Comparison of ENCODE assay signal across 13 cellular contexts in genomic region chr1:31755850-31756492, GRCh38. TPM values are rescaled to one million over a fixed set of nuclear protein-coding genes. Genes with fewer than 3 reads are reported as not detected.
"Had no signal": no experiment of that assay in that cellular context is flagged by ENCODE, and none has a peak within 500 bp of the region (broad histone marks: within the 10 kb centered on the region; RNA-seq: fewer than 3 reads in every experiment).

No MANE protein-coding gene starts in this region.

- H3K27ac Mint-ChIP-seq: activated naive CD8-positive, alpha-beta T cell treated with anti-CD3 and anti-CD28 coated beads, Interleukin-2, amount 10 ng/mL, durations not matched to agents 7 days and 5 days; activated T-helper 1 cell treated with anti-CD3 and anti-CD28 coated beads, Interleukin-12 subunit alpha, Interleukin-12 subunit beta, Interleukin-2, Interleukin-4 antibody, amounts not matched to agents 30 ng/mL and 10 ng/mL and 1 ng/mL, durations not matched to agents 14 hours and 24 hours and 36 hours; naive thymus-derived CD4-positive, alpha-beta T cell; T-helper 2 cell treated with Interferon-gamma antibody and Interleukin-4, amounts not matched to agents 5 μg/mL and 100 μg/mL, for 36 hours; type B pancreatic cell had no signal

- H3K9me3 Mint-ChIP-seq: activated naive CD8-positive, alpha-beta T cell treated with anti-CD3 and anti-CD28 coated beads, Interleukin-2, amount 10 ng/mL, durations not matched to agents 7 days and 5 days; activated T-helper 1 cell treated with anti-CD3 and anti-CD28 coated beads, Interleukin-12 subunit alpha, Interleukin-12 subunit beta, Interleukin-2, Interleukin-4 antibody, amounts not matched to agents 30 ng/mL and 10 ng/mL and 1 ng/mL, durations not matched to agents 14 hours and 24 hours and 36 hours; T-helper 2 cell treated with Interferon-gamma antibody and Interleukin-4, amounts not matched to agents 5 μg/mL and 100 μg/mL, for 36 hours; type B pancreatic cell had no signal

- DNase-seq: activated CD4-positive, alpha-beta T cell treated with anti-CD3 and anti-CD28 coated beads, Interleukin-2, amount 50 U/mL, for 1 hour; activated naive CD8-positive, alpha-beta T cell treated with anti-CD3 and anti-CD28 coated beads, Interleukin-2, amount 10 ng/mL, durations not matched to agents 7 days and 5 days; mammary epithelial cell; naive thymus-derived CD4-positive, alpha-beta T cell; small intestine; stimulated activated CD4-positive, alpha-beta T cell treated with anti-CD3 and anti-CD28 coated beads, Interleukin-4, amount 100 ng/mL, for 24 hours; stimulated activated naive CD4-positive, alpha-beta T cell had no signal

- H3K27ac ChIP-seq: esophagus muscularis mucosa, neutrophil had no signal

- H3K4me3 Mint-ChIP-seq: activated naive CD8-positive, alpha-beta T cell treated with anti-CD3 and anti-CD28 coated beads, Interleukin-2, amount 10 ng/mL, durations not matched to agents 7 days and 5 days; activated T-helper 1 cell treated with anti-CD3 and anti-CD28 coated beads, Interleukin-12 subunit alpha, Interleukin-12 subunit beta, Interleukin-2, Interleukin-4 antibody, amounts not matched to agents 30 ng/mL and 10 ng/mL and 1 ng/mL, durations not matched to agents 14 hours and 24 hours and 36 hours; naive thymus-derived CD4-positive, alpha-beta T cell; T-helper 2 cell treated with Interferon-gamma antibody and Interleukin-4, amounts not matched to agents 5 μg/mL and 100 μg/mL, for 36 hours; type B pancreatic cell had no signal

- ATAC-seq: naive thymus-derived CD4-positive, alpha-beta T cell had no signal

- H3K36me3 Mint-ChIP-seq: activated naive CD8-positive, alpha-beta T cell treated with anti-CD3 and anti-CD28 coated beads, Interleukin-2, amount 10 ng/mL, durations not matched to agents 7 days and 5 days; naive thymus-derived CD4-positive, alpha-beta T cell; type B pancreatic cell had no signal

RNA-seq across cellular contexts. Expression of gene COL16A1, which starts 52.2 kb away (rescaled TPM):
- total RNA-seq: activated CD8-positive, alpha-beta memory T cell treated with anti-CD3 and anti-CD28 coated beads for 36 hours; activated T-helper 1 cell treated with anti-CD3 and anti-CD28 coated beads, Interleukin-12 subunit alpha, Interleukin-12 subunit beta, Interleukin-2, Interleukin-4 antibody, amounts not matched to agents 30 ng/mL and 10 ng/mL and 1 ng/mL, durations not matched to agents 14 hours and 24 hours and 36 hours had no signal

RNA-seq across cellular contexts. Expression of gene SPOCD1, which starts 59.9 kb away (rescaled TPM):
- total RNA-seq: activated CD8-positive, alpha-beta memory T cell treated with anti-CD3 and anti-CD28 coated beads for 36 hours; activated T-helper 1 cell treated with anti-CD3 and anti-CD28 coated beads, Interleukin-12 subunit alpha, Interleukin-12 subunit beta, Interleukin-2, Interleukin-4 antibody, amounts not matched to agents 30 ng/mL and 10 ng/mL and 1 ng/mL, durations not matched to agents 14 hours and 24 hours and 36 hours had no signal
